ENCODE assay signal across 1 cellular context in the genomic region with DNA sequence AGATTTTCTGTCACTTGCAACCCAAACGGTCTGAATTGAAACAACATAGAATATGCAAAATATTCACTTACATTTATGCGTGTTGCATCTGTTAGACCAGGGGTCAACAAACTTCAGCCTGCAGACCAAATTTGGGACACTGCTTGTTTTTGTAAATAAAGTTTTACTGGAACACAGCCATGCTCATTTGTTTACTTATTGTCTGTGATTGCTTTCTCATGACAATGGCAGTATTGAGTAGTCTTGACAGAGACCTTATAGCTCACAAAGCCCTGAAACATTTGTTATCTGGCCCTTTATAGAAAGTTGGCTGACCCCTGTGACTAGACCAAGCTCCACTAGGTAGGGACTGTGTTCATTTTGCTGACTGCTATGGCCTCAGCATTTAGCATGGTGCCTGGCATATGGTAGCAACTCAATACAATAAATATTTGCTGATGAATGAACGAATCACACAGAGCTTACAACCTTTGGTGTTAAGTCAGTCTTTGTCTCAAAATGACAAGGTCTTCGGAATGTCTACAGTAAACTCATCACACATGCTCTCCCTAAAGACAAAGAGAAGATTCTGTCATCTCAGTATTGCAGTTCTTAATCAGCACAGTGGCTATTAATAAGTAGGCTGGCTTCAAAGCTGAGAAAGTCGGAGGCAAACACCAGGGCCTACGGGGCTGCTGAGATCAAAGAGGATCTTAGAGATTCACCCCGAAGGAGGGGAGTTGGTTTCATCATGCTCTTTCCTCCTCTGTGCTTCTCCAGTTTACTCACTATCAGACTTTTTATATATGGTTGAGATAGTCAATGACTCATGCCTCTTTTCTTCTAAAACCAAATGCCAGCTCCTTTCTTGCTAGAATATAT.
TF ChIP-seq lines count a peak whose summit lies in the region.

No MANE protein-coding gene starts in this region.

TF ChIP-seq in GM12878, 131 proteins besides CTCF, POLR2A, EP300 and RAD21 (continued from another document and continues in another):
- TF ChIP-seq CREM (IDR thresholded peaks at IDR 0.05; ENCODE audit: low read depth) (peak; percentile 82; the same call in 1 of the 2 replicates), FOXM1 (IDR thresholded peaks at IDR 0.05; ENCODE audit: low read depth, low read length) (peak; percentile 73; the same call in 1 of the 2 replicates), CHD1 (IDR thresholded peaks at IDR 0.05; ENCODE audit: low read depth, low read length) (no peak), ZNF384 (IDR thresholded peaks at IDR 0.05; ENCODE audit: borderline replicate concordance, low read depth, low read length) (no peak), CHD2 (IDR thresholded peaks at IDR 0.05; ENCODE audit: borderline replicate concordance, low read depth, low read length) (no peak), ATF7 (IDR thresholded peaks at IDR 0.05; ENCODE audit: low read depth) (no peak), TCF7 (IDR thresholded peaks at IDR 0.05; ENCODE audit: borderline replicate concordance) (peak; percentile 96), SRF (IDR thresholded peaks at IDR 0.05; ENCODE audit: low read depth in 2 of 2, low read length in 2 of 2) (peak in 1 of 2 experiments; percentile 69; a peak in 2 of 4 replicates), EED (IDR thresholded peaks at IDR 0.05; ENCODE audit: low read depth) (peak; percentile 63), JUND (IDR thresholded peaks at IDR 0.05; ENCODE audit: low read depth, low read length) (no peak), NRF1 (conservative IDR thresholded peaks at IDR 0.05; ENCODE audit: low read depth, low read length) (no peak), PAX5 (IDR thresholded peaks at IDR 0.05; ENCODE audit: borderline replicate concordance, low read depth, low read length) (peak; percentile 25; the same call in 1 of the 2 replicates), IKZF1 (conservative IDR thresholded peaks at IDR 0.05) (no peak; the same call in 1 of the 2 replicates), PML (IDR thresholded peaks at IDR 0.05; ENCODE audit: low read length) (peak; percentile 39; the same call in 1 of the 2 replicates), CHD4 (IDR thresholded peaks at IDR 0.05) (no peak), BRCA1 (IDR thresholded peaks at IDR 0.05; ENCODE audit: low read depth, low read length) (no peak), SMC3 (IDR thresholded peaks at IDR 0.05; ENCODE audit: borderline replicate concordance, low read length) (no peak), FOS (IDR thresholded peaks at IDR 0.05; ENCODE audit: borderline replicate concordance, extremely low read depth, insufficient read length) (no peak), NFXL1 (IDR thresholded peaks at IDR 0.05; ENCODE audit: borderline replicate concordance) (no peak), FOXK2 (IDR thresholded peaks at IDR 0.05) (no peak), BACH1 (IDR thresholded peaks at IDR 0.05; ENCODE audit: borderline replicate concordance) (no peak), WRNIP1 (IDR thresholded peaks at IDR 0.05; ENCODE audit: borderline replicate concordance, low read depth, low read length) (no peak), KAT2A (conservative IDR thresholded peaks at IDR 0.05; ENCODE audit: control insufficient read depth, low read depth, low read length) (no peak), HDAC6 (IDR thresholded peaks at IDR 0.05; ENCODE audit: unreplicated experiment) (no peak), LARP7 (IDR thresholded peaks at IDR 0.05) (no peak), TBL1XR1 (IDR thresholded peaks at IDR 0.05; ENCODE audit: low read depth, low read length) (0 out of 2 replicates have a peak, but pooled peaks have one; percentile 33), RUNX3 (IDR thresholded peaks at IDR 0.05; ENCODE audit: low read length) (peak; percentile 61), NR2F1 (conservative IDR thresholded peaks at IDR 0.05) (no peak), ZSCAN29 (IDR thresholded peaks at IDR 0.05) (no peak)
- TF ChIP-seq, protein P1, sequence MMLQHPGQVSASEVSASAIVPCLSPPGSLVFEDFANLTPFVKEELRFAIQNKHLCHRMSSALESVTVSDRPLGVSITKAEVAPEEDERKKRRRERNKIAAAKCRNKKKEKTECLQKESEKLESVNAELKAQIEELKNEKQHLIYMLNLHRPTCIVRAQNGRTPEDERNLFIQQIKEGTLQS (IDR thresholded peaks at IDR 0.05; ENCODE audit: borderline replicate concordance, extremely low read depth, low read depth, low read length) = no peak
- TF ChIP-seq, protein P2, sequence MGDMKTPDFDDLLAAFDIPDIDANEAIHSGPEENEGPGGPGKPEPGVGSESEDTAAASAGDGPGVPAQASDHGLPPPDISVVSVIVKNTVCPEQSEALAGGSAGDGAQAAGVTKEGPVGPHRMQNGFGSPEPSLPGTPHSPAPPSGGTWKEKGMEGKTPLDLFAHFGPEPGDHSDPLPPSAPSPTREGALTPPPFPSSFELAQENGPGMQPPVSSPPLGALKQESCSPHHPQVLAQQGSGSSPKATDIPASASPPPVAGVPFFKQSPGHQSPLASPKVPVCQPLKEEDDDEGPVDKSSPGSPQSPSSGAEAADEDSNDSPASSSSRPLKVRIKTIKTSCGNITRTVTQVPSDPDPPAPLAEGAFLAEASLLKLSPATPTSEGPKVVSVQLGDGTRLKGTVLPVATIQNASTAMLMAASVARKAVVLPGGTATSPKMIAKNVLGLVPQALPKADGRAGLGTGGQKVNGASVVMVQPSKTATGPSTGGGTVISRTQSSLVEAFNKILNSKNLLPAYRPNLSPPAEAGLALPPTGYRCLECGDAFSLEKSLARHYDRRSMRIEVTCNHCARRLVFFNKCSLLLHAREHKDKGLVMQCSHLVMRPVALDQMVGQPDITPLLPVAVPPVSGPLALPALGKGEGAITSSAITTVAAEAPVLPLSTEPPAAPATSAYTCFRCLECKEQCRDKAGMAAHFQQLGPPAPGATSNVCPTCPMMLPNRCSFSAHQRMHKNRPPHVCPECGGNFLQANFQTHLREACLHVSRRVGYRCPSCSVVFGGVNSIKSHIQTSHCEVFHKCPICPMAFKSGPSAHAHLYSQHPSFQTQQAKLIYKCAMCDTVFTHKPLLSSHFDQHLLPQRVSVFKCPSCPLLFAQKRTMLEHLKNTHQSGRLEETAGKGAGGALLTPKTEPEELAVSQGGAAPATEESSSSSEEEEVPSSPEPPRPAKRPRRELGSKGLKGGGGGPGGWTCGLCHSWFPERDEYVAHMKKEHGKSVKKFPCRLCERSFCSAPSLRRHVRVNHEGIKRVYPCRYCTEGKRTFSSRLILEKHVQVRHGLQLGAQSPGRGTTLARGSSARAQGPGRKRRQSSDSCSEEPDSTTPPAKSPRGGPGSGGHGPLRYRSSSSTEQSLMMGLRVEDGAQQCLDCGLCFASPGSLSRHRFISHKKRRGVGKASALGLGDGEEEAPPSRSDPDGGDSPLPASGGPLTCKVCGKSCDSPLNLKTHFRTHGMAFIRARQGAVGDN (IDR thresholded peaks at IDR 0.05) = no peak
- TF ChIP-seq, protein P3, sequence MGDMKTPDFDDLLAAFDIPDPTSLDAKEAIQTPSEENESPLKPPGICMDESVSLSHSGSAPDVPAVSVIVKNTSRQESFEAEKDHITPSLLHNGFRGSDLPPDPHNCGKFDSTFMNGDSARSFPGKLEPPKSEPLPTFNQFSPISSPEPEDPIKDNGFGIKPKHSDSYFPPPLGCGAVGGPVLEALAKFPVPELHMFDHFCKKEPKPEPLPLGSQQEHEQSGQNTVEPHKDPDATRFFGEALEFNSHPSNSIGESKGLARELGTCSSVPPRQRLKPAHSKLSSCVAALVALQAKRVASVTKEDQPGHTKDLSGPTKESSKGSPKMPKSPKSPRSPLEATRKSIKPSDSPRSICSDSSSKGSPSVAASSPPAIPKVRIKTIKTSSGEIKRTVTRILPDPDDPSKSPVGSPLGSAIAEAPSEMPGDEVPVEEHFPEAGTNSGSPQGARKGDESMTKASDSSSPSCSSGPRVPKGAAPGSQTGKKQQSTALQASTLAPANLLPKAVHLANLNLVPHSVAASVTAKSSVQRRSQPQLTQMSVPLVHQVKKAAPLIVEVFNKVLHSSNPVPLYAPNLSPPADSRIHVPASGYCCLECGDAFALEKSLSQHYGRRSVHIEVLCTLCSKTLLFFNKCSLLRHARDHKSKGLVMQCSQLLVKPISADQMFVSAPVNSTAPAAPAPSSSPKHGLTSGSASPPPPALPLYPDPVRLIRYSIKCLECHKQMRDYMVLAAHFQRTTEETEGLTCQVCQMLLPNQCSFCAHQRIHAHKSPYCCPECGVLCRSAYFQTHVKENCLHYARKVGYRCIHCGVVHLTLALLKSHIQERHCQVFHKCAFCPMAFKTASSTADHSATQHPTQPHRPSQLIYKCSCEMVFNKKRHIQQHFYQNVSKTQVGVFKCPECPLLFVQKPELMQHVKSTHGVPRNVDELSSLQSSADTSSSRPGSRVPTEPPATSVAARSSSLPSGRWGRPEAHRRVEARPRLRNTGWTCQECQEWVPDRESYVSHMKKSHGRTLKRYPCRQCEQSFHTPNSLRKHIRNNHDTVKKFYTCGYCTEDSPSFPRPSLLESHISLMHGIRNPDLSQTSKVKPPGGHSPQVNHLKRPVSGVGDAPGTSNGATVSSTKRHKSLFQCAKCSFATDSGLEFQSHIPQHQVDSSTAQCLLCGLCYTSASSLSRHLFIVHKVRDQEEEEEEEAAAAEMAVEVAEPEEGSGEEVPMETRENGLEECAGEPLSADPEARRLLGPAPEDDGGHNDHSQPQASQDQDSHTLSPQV (IDR thresholded peaks at IDR 0.05) = no peak
- TF ChIP-seq, protein P4, sequence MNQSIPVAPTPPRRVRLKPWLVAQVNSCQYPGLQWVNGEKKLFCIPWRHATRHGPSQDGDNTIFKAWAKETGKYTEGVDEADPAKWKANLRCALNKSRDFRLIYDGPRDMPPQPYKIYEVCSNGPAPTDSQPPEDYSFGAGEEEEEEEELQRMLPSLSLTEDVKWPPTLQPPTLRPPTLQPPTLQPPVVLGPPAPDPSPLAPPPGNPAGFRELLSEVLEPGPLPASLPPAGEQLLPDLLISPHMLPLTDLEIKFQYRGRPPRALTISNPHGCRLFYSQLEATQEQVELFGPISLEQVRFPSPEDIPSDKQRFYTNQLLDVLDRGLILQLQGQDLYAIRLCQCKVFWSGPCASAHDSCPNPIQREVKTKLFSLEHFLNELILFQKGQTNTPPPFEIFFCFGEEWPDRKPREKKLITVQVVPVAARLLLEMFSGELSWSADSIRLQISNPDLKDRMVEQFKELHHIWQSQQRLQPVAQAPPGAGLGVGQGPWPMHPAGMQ (IDR thresholded peaks at IDR 0.05; ENCODE audit: borderline replicate concordance) = no peak
- TF ChIP-seq, protein P5, sequence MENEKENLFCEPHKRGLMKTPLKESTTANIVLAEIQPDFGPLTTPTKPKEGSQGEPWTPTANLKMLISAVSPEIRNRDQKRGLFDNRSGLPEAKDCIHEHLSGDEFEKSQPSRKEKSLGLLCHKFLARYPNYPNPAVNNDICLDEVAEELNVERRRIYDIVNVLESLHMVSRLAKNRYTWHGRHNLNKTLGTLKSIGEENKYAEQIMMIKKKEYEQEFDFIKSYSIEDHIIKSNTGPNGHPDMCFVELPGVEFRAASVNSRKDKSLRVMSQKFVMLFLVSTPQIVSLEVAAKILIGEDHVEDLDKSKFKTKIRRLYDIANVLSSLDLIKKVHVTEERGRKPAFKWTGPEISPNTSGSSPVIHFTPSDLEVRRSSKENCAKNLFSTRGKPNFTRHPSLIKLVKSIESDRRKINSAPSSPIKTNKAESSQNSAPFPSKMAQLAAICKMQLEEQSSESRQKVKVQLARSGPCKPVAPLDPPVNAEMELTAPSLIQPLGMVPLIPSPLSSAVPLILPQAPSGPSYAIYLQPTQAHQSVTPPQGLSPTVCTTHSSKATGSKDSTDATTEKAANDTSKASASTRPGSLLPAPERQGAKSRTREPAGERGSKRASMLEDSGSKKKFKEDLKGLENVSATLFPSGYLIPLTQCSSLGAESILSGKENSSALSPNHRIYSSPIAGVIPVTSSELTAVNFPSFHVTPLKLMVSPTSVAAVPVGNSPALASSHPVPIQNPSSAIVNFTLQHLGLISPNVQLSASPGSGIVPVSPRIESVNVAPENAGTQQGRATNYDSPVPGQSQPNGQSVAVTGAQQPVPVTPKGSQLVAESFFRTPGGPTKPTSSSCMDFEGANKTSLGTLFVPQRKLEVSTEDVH (IDR thresholded peaks at IDR 0.05; ENCODE audit: low read depth, partially characterized antibody) = no peak
- TF ChIP-seq, protein P6, sequence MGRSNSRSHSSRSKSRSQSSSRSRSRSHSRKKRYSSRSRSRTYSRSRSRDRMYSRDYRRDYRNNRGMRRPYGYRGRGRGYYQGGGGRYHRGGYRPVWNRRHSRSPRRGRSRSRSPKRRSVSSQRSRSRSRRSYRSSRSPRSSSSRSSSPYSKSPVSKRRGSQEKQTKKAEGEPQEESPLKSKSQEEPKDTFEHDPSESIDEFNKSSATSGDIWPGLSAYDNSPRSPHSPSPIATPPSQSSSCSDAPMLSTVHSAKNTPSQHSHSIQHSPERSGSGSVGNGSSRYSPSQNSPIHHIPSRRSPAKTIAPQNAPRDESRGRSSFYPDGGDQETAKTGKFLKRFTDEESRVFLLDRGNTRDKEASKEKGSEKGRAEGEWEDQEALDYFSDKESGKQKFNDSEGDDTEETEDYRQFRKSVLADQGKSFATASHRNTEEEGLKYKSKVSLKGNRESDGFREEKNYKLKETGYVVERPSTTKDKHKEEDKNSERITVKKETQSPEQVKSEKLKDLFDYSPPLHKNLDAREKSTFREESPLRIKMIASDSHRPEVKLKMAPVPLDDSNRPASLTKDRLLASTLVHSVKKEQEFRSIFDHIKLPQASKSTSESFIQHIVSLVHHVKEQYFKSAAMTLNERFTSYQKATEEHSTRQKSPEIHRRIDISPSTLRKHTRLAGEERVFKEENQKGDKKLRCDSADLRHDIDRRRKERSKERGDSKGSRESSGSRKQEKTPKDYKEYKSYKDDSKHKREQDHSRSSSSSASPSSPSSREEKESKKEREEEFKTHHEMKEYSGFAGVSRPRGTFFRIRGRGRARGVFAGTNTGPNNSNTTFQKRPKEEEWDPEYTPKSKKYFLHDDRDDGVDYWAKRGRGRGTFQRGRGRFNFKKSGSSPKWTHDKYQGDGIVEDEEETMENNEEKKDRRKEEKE (IDR thresholded peaks at IDR 0.05) = no peak
- TF ChIP-seq, protein P7, sequence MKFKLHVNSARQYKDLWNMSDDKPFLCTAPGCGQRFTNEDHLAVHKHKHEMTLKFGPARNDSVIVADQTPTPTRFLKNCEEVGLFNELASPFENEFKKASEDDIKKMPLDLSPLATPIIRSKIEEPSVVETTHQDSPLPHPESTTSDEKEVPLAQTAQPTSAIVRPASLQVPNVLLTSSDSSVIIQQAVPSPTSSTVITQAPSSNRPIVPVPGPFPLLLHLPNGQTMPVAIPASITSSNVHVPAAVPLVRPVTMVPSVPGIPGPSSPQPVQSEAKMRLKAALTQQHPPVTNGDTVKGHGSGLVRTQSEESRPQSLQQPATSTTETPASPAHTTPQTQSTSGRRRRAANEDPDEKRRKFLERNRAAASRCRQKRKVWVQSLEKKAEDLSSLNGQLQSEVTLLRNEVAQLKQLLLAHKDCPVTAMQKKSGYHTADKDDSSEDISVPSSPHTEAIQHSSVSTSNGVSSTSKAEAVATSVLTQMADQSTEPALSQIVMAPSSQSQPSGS (IDR thresholded peaks at IDR 0.05; ENCODE audit: low read length) = peak; percentile 77
